8 cellular contexts compared by ENCODE assay signal in genomic region chr6:10404107-10404798, GRCh38. TPM values are rescaled to one million over a fixed set of nuclear protein-coding genes. Genes with fewer than 3 reads are reported as not detected.
DNase-seq lines count a peak whose midpoint lies in the region; TF ChIP-seq lines count a peak whose summit lies in the region.

No MANE protein-coding gene starts in this region.

- peak overlapping the region; percentile 89 for H3K27ac Mint-ChIP-seq in activated naive CD4-positive, alpha-beta T cell treated with anti-CD3 and anti-CD28 coated beads, Interleukin-2, amount 50 U/mL, for 24 hours
- H3K27ac Mint-ChIP-seq in type B pancreatic cell, result peak overlapping the region; percentile 97

- peak overlapping the region; percentile 80 for H3K9ac ChIP-seq in SK-N-MC (ENCODE audit: insufficient read length)

- peaks cover 50% of the 10 kb centered on the region for H3K27me3 Mint-ChIP-seq in activated naive CD4-positive, alpha-beta T cell treated with anti-CD3 and anti-CD28 coated beads, Interleukin-2, amount 50 U/mL, for 24 hours
- peaks cover 66% of the 10 kb centered on the region for H3K27me3 Mint-ChIP-seq in type B pancreatic cell

- H3K36me3 Mint-ChIP-seq in activated naive CD4-positive, alpha-beta T cell treated with anti-CD3 and anti-CD28 coated beads, Interleukin-2, amount 50 U/mL, for 24 hours, result peaks cover 3% of the 10 kb centered on the region
- H3K36me3 Mint-ChIP-seq in type B pancreatic cell, result peaks cover 56% of the 10 kb centered on the region

- peak overlapping the region; percentile 90 for H3K27ac ChIP-seq in SK-N-MC

- DNase-seq in HFF-Myc (ENCODE audit: extremely low read depth, low read depth), result peak; percentile 90
- DNase-seq in NAMALWA (ENCODE audit: low spot score), result peak; percentile 98
- DNase-seq in SK-N-MC (ENCODE audit: low read depth, low spot score), result no peak
- peak; percentile 66 to 95 (median 86) for DNase-seq in head of caudate nucleus
- peak; percentile 82 for DNase-seq in pons (ENCODE audit: low spot score)
- peak; percentile 97 for DNase-seq in type B pancreatic cell (ENCODE audit: extremely low spot score, unreplicated experiment)

- intact Hi-C loops in head of caudate nucleus (cut with DNase I), result loop anchor here (10.0 kb wide), 1 partner anchor 259 kb away; no protein-coding TSS in a partner anchor

- H3K9me3 ChIP-seq in SK-N-MC (ENCODE audit: low read depth, low read length), result no peaks in the 10 kb centered on the region

- peaks cover 13% of the 10 kb centered on the region for H3K4me1 Mint-ChIP-seq in activated naive CD4-positive, alpha-beta T cell treated with anti-CD3 and anti-CD28 coated beads, Interleukin-2, amount 50 U/mL, for 24 hours
- H3K4me1 Mint-ChIP-seq in type B pancreatic cell (ENCODE audit: unreplicated experiment), result peaks cover 59% of the 10 kb centered on the region

- H3K36me3 ChIP-seq in SK-N-MC (ENCODE audit: insufficient read depth, low read length), result peaks cover 85% of the 10 kb centered on the region

- peaks cover 33% of the 10 kb centered on the region for H3K9me3 Mint-ChIP-seq in activated naive CD4-positive, alpha-beta T cell treated with anti-CD3 and anti-CD28 coated beads, Interleukin-2, amount 50 U/mL, for 24 hours
- H3K9me3 Mint-ChIP-seq in type B pancreatic cell, result no peaks in the 10 kb centered on the region

- peak overlapping the region; percentile 80 for H3K4me3 Mint-ChIP-seq in activated naive CD4-positive, alpha-beta T cell treated with anti-CD3 and anti-CD28 coated beads, Interleukin-2, amount 50 U/mL, for 24 hours
- peak overlapping the region; percentile 99 for H3K4me3 Mint-ChIP-seq in type B pancreatic cell

- TF ChIP-seq CTCF in HFF-Myc (IDR thresholded peaks at IDR 0.05; ENCODE audit: low read depth, low read length, missing control alignments) (peak; percentile 30), type B pancreatic cell (conservative IDR thresholded peaks at IDR 0.05) (peak; percentile 46)

- H3K4me3 ChIP-seq in HFF-Myc (replicated peaks; ENCODE audit: low read depth, low read length) (peak overlapping the region; percentile 83), SK-N-MC (peak overlapping the region; percentile 89)

- TF ChIP-seq POLR2A in GM10847 (IDR thresholded peaks at IDR 0.05; ENCODE audit: extremely low read depth, insufficient read length), result peak; percentile 74

RNA-seq across cellular contexts. Expression of gene TFAP2A, which starts 10.6 kb away (rescaled TPM):
- 66.6 and 143 TPM in 2 replicates for total RNA-seq in type B pancreatic cell (ENCODE audit: low replicate concordance)
